ENCODE assay signal across 8 cellular contexts in the genomic region with DNA sequence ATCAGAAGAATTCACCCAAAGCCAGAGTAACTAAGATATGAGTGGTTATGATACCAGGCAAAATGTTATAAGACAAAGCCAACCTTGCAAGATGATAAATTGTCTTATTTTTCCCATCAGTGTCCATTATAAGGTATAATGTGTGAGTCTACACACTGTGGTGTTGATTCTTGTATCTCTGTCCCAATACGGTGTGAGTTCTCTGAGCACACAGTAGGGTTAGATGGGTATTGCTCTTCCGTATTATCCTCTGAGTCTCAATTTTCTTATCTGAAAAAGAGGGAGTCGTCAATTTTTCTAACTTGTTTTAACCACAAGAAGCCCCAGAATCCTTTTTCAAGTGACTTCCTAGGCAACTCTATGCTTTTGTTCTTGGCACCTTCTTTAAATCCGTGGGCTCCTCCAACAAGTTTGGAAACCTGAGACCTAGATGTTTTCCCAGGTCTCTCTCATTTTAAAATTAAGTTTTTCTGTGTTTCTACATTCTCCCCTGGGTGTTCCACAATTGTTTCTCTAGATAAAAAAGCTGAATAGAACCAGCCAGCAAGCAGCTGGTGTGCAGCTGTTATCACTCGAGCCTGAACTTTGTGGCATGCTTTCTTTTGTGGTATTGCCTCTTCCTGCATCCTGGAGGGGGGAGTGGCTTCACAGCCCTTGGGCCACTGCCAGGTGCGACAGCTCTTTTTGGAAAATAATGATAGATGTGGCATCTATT.
DNase-seq lines count a peak whose midpoint lies in the region; ATAC-seq and TF ChIP-seq lines count a peak whose summit lies in the region.

No MANE protein-coding gene starts in this region.

- H3K4me1 Mint-ChIP-seq in brain (peaks cover 34% of the 10 kb centered on the region), progenitor cell of endocrine pancreas (ENCODE audit: low read depth) (peaks cover 10% of the 10 kb centered on the region)

- H3K27ac Mint-ChIP-seq in brain, result peak overlapping the region in 3 of 5 experiments; percentile 13 to 84 (median 79)
- H3K27ac Mint-ChIP-seq in progenitor cell of endocrine pancreas, result peak overlapping the region; percentile 17

- H3K36me3 Mint-ChIP-seq in brain (peaks cover 6% of the 10 kb centered on the region), progenitor cell of endocrine pancreas (ENCODE audit: insufficient read depth) (peaks cover 2% of the 10 kb centered on the region)

- H3K4me3 Mint-ChIP-seq in brain (peak overlapping the region in 2 of 5 experiments; percentile 15 to 22), progenitor cell of endocrine pancreas (ENCODE audit: low read depth) (no peak overlapping the region)

- DNase-seq in AG10803 (ENCODE audit: low read depth), result peak; percentile 73
- peak; percentile 91 for DNase-seq in NCI-H69 (lab: John Stamatoyannopoulos, UW)
- DNase-seq in progenitor cell of endocrine pancreas (ENCODE audit: low spot score, unreplicated experiment), result no peak
- no peak for DNase-seq in NK-92 treated with Interleukin-12 subunit alpha and Interleukin-12 subunit beta, amount 100 ng/mL, for 24 hours (lab: John Stamatoyannopoulos, UW)
- DNase-seq in 8988T, result no peak

- no peak overlapping the region for H3K4me3 ChIP-seq in AG10803 (ENCODE audit: low read length)

- H3K27me3 Mint-ChIP-seq in brain (no peaks in the 10 kb centered on the region), progenitor cell of endocrine pancreas (no peaks in the 10 kb centered on the region)

- TF ChIP-seq CTCF in AG10803 (conservative IDR thresholded peaks at IDR 0.05; ENCODE audit: low read length) (no peak), brain (conservative IDR thresholded peaks at IDR 0.05) (no peak), progenitor cell of endocrine pancreas (IDR thresholded peaks at IDR 0.05; ENCODE audit: unreplicated experiment) (no peak)

- peak; percentile 68 for ATAC-seq in GM19025 (IDR thresholded peaks at IDR 0.05; ENCODE audit: low read depth, unreplicated experiment)
- peak; percentile 92 for ATAC-seq in HG03135 (IDR thresholded peaks at IDR 0.05; ENCODE audit: unreplicated experiment)

- no peaks in the 10 kb centered on the region for H3K9me3 Mint-ChIP-seq in brain
- H3K9me3 Mint-ChIP-seq in progenitor cell of endocrine pancreas (ENCODE audit: low read depth), result no peaks in the 10 kb centered on the region

Comparison
In these comparisons a context has a peak if more than half of its experiments do, and no peak if none do; other contexts are left out.
1. DNase-seq: peak in AG10803 (single experiment) and NCI-H69 (single experiment); none in progenitor cell of endocrine pancreas (single experiment), NK-92 treated with Interleukin-12 subunit alpha and Interleukin-12 subunit beta, amount 100 ng/mL, for 24 hours (single experiment) and 8988T (single experiment).